ENCODE assay signal across 1 cellular context in the genomic region with DNA sequence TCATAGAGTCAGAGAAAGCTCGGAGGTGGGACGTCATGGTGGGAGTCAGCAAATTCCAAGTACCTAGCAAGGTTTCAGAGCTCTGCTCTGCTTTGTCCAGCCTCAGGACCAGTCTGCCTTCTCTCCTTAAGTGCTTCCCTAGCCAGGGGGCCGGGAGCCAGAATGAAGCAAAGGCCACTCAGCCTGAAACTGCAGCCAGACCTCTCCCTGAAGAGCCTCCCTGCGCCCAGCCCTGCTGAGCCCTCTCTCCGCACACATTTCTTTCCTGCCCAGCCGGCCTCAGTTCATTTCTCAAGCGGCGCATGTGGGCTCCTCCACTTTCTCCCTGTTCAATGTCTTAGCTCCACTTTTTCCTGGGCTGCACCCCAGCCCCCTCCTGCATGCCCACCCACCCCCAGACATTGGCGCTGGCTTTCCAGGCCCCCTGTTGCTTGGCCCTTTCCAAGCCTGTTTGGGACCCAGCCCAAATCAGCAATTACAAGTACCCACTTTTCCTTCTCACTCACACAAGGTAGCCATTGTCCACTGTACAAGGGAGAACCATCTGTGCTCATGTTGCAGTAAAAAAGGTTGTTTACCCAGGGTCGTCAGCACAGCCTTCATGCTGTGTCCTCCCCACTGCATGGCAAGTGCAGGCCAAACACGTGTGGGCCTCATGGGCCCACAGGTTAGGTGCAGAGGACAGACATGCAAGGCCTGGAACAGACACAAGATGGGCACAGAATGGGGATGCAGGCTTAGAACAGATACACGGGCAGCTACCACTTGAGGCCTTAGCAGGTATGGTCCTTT.
TF ChIP-seq lines count a peak whose summit lies in the region.

No MANE protein-coding gene starts in this region.

TF ChIP-seq in HepG2, 621 proteins besides CTCF, POLR2A, EP300 and RAD21 (continued from another document and continues in another):
- TF ChIP-seq, protein P1, sequence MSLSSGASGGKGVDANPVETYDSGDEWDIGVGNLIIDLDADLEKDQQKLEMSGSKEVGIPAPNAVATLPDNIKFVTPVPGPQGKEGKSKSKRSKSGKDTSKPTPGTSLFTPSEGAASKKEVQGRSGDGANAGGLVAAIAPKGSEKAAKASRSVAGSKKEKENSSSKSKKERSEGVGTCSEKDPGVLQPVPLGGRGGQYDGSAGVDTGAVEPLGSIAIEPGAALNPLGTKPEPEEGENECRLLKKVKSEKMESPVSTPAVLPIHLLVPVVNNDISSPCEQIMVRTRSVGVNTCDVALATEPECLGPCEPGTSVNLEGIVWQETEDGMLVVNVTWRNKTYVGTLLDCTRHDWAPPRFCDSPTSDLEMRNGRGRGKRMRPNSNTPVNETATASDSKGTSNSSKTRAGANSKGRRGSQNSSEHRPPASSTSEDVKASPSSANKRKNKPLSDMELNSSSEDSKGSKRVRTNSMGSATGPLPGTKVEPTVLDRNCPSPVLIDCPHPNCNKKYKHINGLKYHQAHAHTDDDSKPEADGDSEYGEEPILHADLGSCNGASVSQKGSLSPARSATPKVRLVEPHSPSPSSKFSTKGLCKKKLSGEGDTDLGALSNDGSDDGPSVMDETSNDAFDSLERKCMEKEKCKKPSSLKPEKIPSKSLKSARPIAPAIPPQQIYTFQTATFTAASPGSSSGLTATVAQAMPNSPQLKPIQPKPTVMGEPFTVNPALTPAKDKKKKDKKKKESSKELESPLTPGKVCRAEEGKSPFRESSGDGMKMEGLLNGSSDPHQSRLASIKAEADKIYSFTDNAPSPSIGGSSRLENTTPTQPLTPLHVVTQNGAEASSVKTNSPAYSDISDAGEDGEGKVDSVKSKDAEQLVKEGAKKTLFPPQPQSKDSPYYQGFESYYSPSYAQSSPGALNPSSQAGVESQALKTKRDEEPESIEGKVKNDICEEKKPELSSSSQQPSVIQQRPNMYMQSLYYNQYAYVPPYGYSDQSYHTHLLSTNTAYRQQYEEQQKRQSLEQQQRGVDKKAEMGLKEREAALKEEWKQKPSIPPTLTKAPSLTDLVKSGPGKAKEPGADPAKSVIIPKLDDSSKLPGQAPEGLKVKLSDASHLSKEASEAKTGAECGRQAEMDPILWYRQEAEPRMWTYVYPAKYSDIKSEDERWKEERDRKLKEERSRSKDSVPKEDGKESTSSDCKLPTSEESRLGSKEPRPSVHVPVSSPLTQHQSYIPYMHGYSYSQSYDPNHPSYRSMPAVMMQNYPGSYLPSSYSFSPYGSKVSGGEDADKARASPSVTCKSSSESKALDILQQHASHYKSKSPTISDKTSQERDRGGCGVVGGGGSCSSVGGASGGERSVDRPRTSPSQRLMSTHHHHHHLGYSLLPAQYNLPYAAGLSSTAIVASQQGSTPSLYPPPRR (CRISPR knock-in tag; IDR thresholded peaks at IDR 0.05; ENCODE audit: borderline replicate concordance) = no peak
- TF ChIP-seq ZNF367 (CRISPR knock-in tag; IDR thresholded peaks at IDR 0.05; ENCODE audit: borderline replicate concordance) (no peak), ZNF674 (CRISPR knock-in tag; IDR thresholded peaks at IDR 0.05; ENCODE audit: low read depth) (no peak), ZSCAN22 (CRISPR knock-in tag; IDR thresholded peaks at IDR 0.05) (no peak), KAT8 (CRISPR knock-in tag; IDR thresholded peaks at IDR 0.05) (no peak), NR1H2 (CRISPR knock-in tag; IDR thresholded peaks at IDR 0.05; ENCODE audit: borderline replicate concordance, low read depth) (no peak), GLI4 (CRISPR knock-in tag; IDR thresholded peaks at IDR 0.05; ENCODE audit: borderline replicate concordance) (no peak), FOXK1 (CRISPR knock-in tag; IDR thresholded peaks at IDR 0.05; ENCODE audit: borderline replicate concordance, low read depth) (peak; percentile 37; the same call in 1 of the 2 replicates), KDM4B (CRISPR knock-in tag; IDR thresholded peaks at IDR 0.05) (no peak), PITX1 (CRISPR knock-in tag; IDR thresholded peaks at IDR 0.05) (no peak), MTF1 (CRISPR knock-in tag; IDR thresholded peaks at IDR 0.05) (no peak), HES4 (CRISPR knock-in tag; IDR thresholded peaks at IDR 0.05; ENCODE audit: borderline replicate concordance) (no peak), ADNP (CRISPR knock-in tag; IDR thresholded peaks at IDR 0.05) (no peak), ZNF773 (CRISPR knock-in tag; IDR thresholded peaks at IDR 0.05; ENCODE audit: borderline replicate concordance) (no peak), ZNF782 (CRISPR knock-in tag; IDR thresholded peaks at IDR 0.05; ENCODE audit: borderline replicate concordance) (no peak), KLF6 (CRISPR knock-in tag; IDR thresholded peaks at IDR 0.05) (0 out of 2 replicates have a peak, but pooled peaks have one; percentile 54), ZNF253 (CRISPR knock-in tag; IDR thresholded peaks at IDR 0.05; ENCODE audit: borderline replicate concordance) (no peak), YY1 (IDR thresholded peaks at IDR 0.05; ENCODE audit: insufficient read depth, insufficient replicate concordance, low read depth, low read length) (no peak), ZNF792 (CRISPR knock-in tag; IDR thresholded peaks at IDR 0.05) (no peak), HDAC2 (CRISPR knock-in tag; IDR thresholded peaks at IDR 0.05) (no peak), ZNF432 (CRISPR knock-in tag; IDR thresholded peaks at IDR 0.05; ENCODE audit: borderline replicate concordance) (no peak), NR2C2 (CRISPR knock-in tag; IDR thresholded peaks at IDR 0.05; ENCODE audit: borderline replicate concordance) (no peak), SALL1 (CRISPR knock-in tag; IDR thresholded peaks at IDR 0.05) (0 out of 2 replicates have a peak, but pooled peaks have one; percentile 46), ZBTB7A (CRISPR knock-in tag; IDR thresholded peaks at IDR 0.05) (no peak), XRCC5 (optimal IDR thresholded peaks at IDR 0.05; ENCODE audit: low read length) (no peak), MTF2 (CRISPR knock-in tag; IDR thresholded peaks at IDR 0.05; ENCODE audit: borderline replicate concordance) (no peak), ZFP36L1 (CRISPR knock-in tag; IDR thresholded peaks at IDR 0.05) (no peak), ZNF720 (CRISPR knock-in tag; IDR thresholded peaks at IDR 0.05) (no peak), ZNF75D (CRISPR knock-in tag; IDR thresholded peaks at IDR 0.05; ENCODE audit: borderline replicate concordance) (no peak), SRF (IDR thresholded peaks at IDR 0.05; ENCODE audit: low read depth, low read length) (no peak), ZNF776 (CRISPR knock-in tag; IDR thresholded peaks at IDR 0.05) (no peak), CCDC6 (CRISPR knock-in tag; IDR thresholded peaks at IDR 0.05) (no peak)
- TF ChIP-seq, protein P2, sequence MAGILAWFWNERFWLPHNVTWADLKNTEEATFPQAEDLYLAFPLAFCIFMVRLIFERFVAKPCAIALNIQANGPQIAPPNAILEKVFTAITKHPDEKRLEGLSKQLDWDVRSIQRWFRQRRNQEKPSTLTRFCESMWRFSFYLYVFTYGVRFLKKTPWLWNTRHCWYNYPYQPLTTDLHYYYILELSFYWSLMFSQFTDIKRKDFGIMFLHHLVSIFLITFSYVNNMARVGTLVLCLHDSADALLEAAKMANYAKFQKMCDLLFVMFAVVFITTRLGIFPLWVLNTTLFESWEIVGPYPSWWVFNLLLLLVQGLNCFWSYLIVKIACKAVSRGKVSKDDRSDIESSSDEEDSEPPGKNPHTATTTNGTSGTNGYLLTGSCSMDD (CRISPR knock-in tag; IDR thresholded peaks at IDR 0.05) = no peak
- TF ChIP-seq, protein P3, sequence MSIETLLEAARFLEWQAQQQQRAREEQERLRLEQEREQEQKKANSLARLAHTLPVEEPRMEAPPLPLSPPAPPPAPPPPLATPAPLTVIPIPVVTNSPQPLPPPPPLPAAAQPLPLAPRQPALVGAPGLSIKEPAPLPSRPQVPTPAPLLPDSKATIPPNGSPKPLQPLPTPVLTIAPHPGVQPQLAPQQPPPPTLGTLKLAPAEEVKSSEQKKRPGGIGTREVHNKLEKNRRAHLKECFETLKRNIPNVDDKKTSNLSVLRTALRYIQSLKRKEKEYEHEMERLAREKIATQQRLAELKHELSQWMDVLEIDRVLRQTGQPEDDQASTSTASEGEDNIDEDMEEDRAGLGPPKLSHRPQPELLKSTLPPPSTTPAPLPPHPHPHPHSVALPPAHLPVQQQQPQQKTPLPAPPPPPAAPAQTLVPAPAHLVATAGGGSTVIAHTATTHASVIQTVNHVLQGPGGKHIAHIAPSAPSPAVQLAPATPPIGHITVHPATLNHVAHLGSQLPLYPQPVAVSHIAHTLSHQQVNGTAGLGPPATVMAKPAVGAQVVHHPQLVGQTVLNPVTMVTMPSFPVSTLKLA (IDR thresholded peaks at IDR 0.05) = peak; percentile 66
- TF ChIP-seq, protein P4, sequence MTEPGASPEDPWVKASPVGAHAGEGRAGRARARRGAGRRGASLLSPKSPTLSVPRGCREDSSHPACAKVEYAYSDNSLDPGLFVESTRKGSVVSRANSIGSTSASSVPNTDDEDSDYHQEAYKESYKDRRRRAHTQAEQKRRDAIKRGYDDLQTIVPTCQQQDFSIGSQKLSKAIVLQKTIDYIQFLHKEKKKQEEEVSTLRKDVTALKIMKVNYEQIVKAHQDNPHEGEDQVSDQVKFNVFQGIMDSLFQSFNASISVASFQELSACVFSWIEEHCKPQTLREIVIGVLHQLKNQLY (CRISPR knock-in tag; IDR thresholded peaks at IDR 0.05) = peak; percentile 60; the same call in 1 of the 2 replicates
- TF ChIP-seq, protein P5, sequence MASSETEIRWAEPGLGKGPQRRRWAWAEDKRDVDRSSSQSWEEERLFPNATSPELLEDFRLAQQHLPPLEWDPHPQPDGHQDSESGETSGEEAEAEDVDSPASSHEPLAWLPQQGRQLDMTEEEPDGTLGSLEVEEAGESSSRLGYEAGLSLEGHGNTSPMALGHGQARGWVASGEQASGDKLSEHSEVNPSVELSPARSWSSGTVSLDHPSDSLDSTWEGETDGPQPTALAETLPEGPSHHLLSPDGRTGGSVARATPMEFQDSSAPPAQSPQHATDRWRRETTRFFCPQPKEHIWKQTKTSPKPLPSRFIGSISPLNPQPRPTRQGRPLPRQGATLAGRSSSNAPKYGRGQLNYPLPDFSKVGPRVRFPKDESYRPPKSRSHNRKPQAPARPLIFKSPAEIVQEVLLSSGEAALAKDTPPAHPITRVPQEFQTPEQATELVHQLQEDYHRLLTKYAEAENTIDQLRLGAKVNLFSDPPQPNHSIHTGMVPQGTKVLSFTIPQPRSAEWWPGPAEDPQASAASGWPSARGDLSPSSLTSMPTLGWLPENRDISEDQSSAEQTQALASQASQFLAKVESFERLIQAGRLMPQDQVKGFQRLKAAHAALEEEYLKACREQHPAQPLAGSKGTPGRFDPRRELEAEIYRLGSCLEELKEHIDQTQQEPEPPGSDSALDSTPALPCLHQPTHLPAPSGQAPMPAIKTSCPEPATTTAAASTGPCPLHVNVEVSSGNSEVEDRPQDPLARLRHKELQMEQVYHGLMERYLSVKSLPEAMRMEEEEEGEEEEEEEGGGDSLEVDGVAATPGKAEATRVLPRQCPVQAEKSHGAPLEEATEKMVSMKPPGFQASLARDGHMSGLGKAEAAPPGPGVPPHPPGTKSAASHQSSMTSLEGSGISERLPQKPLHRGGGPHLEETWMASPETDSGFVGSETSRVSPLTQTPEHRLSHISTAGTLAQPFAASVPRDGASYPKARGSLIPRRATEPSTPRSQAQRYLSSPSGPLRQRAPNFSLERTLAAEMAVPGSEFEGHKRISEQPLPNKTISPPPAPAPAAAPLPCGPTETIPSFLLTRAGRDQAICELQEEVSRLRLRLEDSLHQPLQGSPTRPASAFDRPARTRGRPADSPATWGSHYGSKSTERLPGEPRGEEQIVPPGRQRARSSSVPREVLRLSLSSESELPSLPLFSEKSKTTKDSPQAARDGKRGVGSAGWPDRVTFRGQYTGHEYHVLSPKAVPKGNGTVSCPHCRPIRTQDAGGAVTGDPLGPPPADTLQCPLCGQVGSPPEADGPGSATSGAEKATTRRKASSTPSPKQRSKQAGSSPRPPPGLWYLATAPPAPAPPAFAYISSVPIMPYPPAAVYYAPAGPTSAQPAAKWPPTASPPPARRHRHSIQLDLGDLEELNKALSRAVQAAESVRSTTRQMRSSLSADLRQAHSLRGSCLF (CRISPR knock-in tag; IDR thresholded peaks at IDR 0.05; ENCODE audit: borderline replicate concordance) = no peak
- TF ChIP-seq, protein P6, sequence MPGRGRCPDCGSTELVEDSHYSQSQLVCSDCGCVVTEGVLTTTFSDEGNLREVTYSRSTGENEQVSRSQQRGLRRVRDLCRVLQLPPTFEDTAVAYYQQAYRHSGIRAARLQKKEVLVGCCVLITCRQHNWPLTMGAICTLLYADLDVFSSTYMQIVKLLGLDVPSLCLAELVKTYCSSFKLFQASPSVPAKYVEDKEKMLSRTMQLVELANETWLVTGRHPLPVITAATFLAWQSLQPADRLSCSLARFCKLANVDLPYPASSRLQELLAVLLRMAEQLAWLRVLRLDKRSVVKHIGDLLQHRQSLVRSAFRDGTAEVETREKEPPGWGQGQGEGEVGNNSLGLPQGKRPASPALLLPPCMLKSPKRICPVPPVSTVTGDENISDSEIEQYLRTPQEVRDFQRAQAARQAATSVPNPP (CRISPR knock-in tag; IDR thresholded peaks at IDR 0.05) = no peak
- TF ChIP-seq, protein P7, sequence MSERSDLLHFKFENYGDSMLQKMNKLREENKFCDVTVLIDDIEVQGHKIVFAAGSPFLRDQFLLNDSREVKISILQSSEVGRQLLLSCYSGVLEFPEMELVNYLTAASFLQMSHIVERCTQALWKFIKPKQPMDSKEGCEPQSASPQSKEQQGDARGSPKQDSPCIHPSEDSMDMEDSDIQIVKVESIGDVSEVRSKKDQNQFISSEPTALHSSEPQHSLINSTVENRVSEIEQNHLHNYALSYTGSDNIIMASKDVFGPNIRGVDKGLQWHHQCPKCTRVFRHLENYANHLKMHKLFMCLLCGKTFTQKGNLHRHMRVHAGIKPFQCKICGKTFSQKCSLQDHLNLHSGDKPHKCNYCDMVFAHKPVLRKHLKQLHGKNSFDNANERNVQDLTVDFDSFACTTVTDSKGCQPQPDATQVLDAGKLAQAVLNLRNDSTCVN (CRISPR knock-in tag; IDR thresholded peaks at IDR 0.05; ENCODE audit: borderline replicate concordance) = 0 out of 2 replicates have a peak, but pooled peaks have one; percentile 36
